ENCODE assay signal across 21 cellular contexts in genomic region chr2:215967590-215968373, GRCh38. TPM values are rescaled to one million over a fixed set of nuclear protein-coding genes. Genes with fewer than 3 reads are reported as not detected.
DNase-seq lines count a peak whose midpoint lies in the region; ATAC-seq, FAIRE-seq and TF ChIP-seq lines count a peak whose summit lies in the region.
"Had no signal": no experiment of that assay in that cellular context is flagged by ENCODE, and none has a peak within 500 bp of the region (broad histone marks: within the 10 kb centered on the region; RNA-seq: fewer than 3 reads in every experiment).

No MANE protein-coding gene starts in this region.

- H3K4ac ChIP-seq in trophoblast cell (ENCODE audit: low read depth, low read length), result no peak overlapping the region

- H3K4me2 ChIP-seq in keratinocyte (ENCODE audit: control insufficient read depth, extremely low read depth, insufficient read depth, low read depth, low read length) (peak overlapping the region; percentile 10), trophoblast cell (ENCODE audit: low read length) (no peak overlapping the region)

- no peak overlapping the region for H2AFZ ChIP-seq in keratinocyte (ENCODE audit: control insufficient read depth, low read length)
- H2AFZ ChIP-seq in trophoblast cell (ENCODE audit: insufficient read depth, low read length, poor library complexity), result no peak overlapping the region

- no peak overlapping the region for H2BK12ac ChIP-seq in trophoblast cell (ENCODE audit: low read length)

- dilution Hi-C loops in keratinocyte (cut with MboI; ENCODE audit: extremely low pct_ligation_motif_present, low sequenced_read_pairs), result no loop called here

- peaks cover under 1% of the 10 kb centered on the region for H4K20me1 ChIP-seq in keratinocyte (ENCODE audit: control insufficient read depth, extremely low read depth, insufficient read depth, low read length)

- DNase-seq in activated T-cell treated with anti-CD3 and anti-CD28 coated beads, Interleukin-2, amount 50 U/mL, for 24 hours, result no peak
- DNase-seq in activated T-cell treated with anti-CD3 and anti-CD28 coated beads, Interleukin-2, amount 50 U/mL, for 48 hours, result no peak
- peak; percentile 15 for DNase-seq in activated CD4-positive, alpha-beta memory T cell treated with anti-CD3 and anti-CD28 coated beads for 36 hours
- DNase-seq in keratinocyte (ENCODE audit: low read depth, low spot score) (no peak), trophoblast cell (no peak)
- DNase-seq: esophagus squamous epithelium, head of caudate nucleus, NCI-H2107, NCI-H748 treated with DMSO at 0.1 percent for 48 hours, spleen had no signal

- no peak overlapping the region for H3K18ac ChIP-seq in trophoblast cell (ENCODE audit: low read length)

- peaks cover under 1% of the 10 kb centered on the region for H3K79me1 ChIP-seq in trophoblast cell (ENCODE audit: low read length)

- POLR2A ChIA-PET in activated CD4-positive, alpha-beta memory T cell treated with anti-CD3 and anti-CD28 coated beads for 36 hours (lab: Charles Lee), result no interaction called here

- no peak overlapping the region for H2AK5ac ChIP-seq in trophoblast cell (ENCODE audit: low read length)

- no CpG with 5 or more reads among the region's 3 CpGs for WGBS in trophoblast cell (ENCODE audit: extremely low coverage, insufficient coverage, insufficient read length)

- H3K27me3 ChIP-seq in keratinocyte (ENCODE audit: control insufficient read depth, extremely low read depth, insufficient read depth, low read length) (no peaks in the 10 kb centered on the region), trophoblast cell (ENCODE audit: insufficient read depth, low read length) (no peaks in the 10 kb centered on the region)
- H3K27me3 ChIP-seq: esophagus squamous epithelium, spleen had no signal

- H4K8ac ChIP-seq in trophoblast cell (ENCODE audit: low read depth, low read length), result no peak overlapping the region

- H4K12ac ChIP-seq in trophoblast cell (ENCODE audit: low read depth, low read length), result no peak overlapping the region

- peaks cover 14% of the 10 kb centered on the region for H3K36me3 Mint-ChIP-seq in activated T-cell treated with anti-CD3 and anti-CD28 coated beads, Interleukin-2, amount 50 U/mL, for 24 hours (ENCODE audit: low read depth)
- H3K36me3 Mint-ChIP-seq in activated CD4-positive, alpha-beta memory T cell treated with anti-CD3 and anti-CD28 coated beads for 36 hours, result peaks cover 13% of the 10 kb centered on the region

- peak overlapping the region; percentile 66 for H3K27ac Mint-ChIP-seq in activated T-cell treated with anti-CD3 and anti-CD28 coated beads, Interleukin-2, amount 50 U/mL, for 24 hours
- H3K27ac Mint-ChIP-seq in activated CD4-positive, alpha-beta memory T cell treated with anti-CD3 and anti-CD28 coated beads for 36 hours, result no peak overlapping the region
- H3K27ac Mint-ChIP-seq: activated naive CD8-positive, alpha-beta T cell; memory B cell; natural killer cell treated with Interleukin-12 subunit alpha and Interleukin-12 subunit beta and Interleukin-15 and Interleukin-18, amount 100 ng/mL, for 72 hours had no signal

- no peak overlapping the region for H2BK5ac ChIP-seq in trophoblast cell (ENCODE audit: low read depth, low read length, poor library complexity)

- no peak overlapping the region for H4K91ac ChIP-seq in trophoblast cell (ENCODE audit: low read depth, low read length)

- H3K4me1 ChIP-seq in keratinocyte (ENCODE audit: control insufficient read depth, extremely low read depth, insufficient read depth, low read length), result peaks cover 23% of the 10 kb centered on the region
- peaks cover 1 to 4% of the 10 kb centered on the region in 2 experiments for H3K4me1 ChIP-seq in trophoblast cell (ENCODE audit: control insufficient read depth in 1 of 2, insufficient read depth in 2 of 2, low read length in 2 of 2)
- H3K4me1 ChIP-seq: prostate gland, spleen had no signal

- H3K4me1 Mint-ChIP-seq in activated T-cell treated with anti-CD3 and anti-CD28 coated beads, Interleukin-2, amount 50 U/mL, for 24 hours (ENCODE audit: low read depth), result peaks cover 42% of the 10 kb centered on the region
- peaks cover 20% of the 10 kb centered on the region for H3K4me1 Mint-ChIP-seq in activated CD4-positive, alpha-beta memory T cell treated with anti-CD3 and anti-CD28 coated beads for 36 hours (ENCODE audit: low read depth)

- no peak for TF ChIP-seq CTCF in keratinocyte (optimal IDR thresholded peaks at IDR 0.05 in 1 of 3, IDR thresholded peaks at IDR 0.05 in 1 of 3, conservative IDR thresholded peaks at IDR 0.05 in 1 of 3; ENCODE audit: extremely low read depth in 1 of 3, insufficient read depth in 2 of 3, low read length in 3 of 3)

- no peaks in the 10 kb centered on the region for H3K9me3 ChIP-seq in keratinocyte (ENCODE audit: control insufficient read depth, low read depth, low read length)
- no peaks in the 10 kb centered on the region for H3K9me3 ChIP-seq in trophoblast cell (ENCODE audit: insufficient read depth, low read depth, low read length)
- H3K9me3 ChIP-seq: esophagus squamous epithelium, prostate gland, spleen had no signal

- H3K4me3 ChIP-seq in keratinocyte (ENCODE audit: control insufficient read depth in 2 of 3, extremely low read depth in 1 of 3, insufficient read depth in 2 of 3, low read depth in 1 of 3, low read length in 3 of 3) (no peak overlapping the region), trophoblast cell (ENCODE audit: low read depth, low read length) (no peak overlapping the region)
- H3K4me3 ChIP-seq: esophagus squamous epithelium, prostate gland, spleen had no signal

- H3K79me2 ChIP-seq in keratinocyte (ENCODE audit: control insufficient read depth, insufficient read depth, low read length) (peaks cover 45% of the 10 kb centered on the region), trophoblast cell (ENCODE audit: control insufficient read depth, insufficient read depth, low read length, poor library complexity) (no peaks in the 10 kb centered on the region)

- intact Hi-C loops in activated CD4-positive, alpha-beta memory T cell treated with anti-CD3 and anti-CD28 coated beads for 36 hours (cut with micrococcal nuclease), result no loop called here

- ATAC-seq in HG02610 (IDR thresholded peaks at IDR 0.05; ENCODE audit: unreplicated experiment) (peak; percentile 52), GM21723 (IDR thresholded peaks at IDR 0.05; ENCODE audit: unreplicated experiment) (no peak), HG03469 (IDR thresholded peaks at IDR 0.05; ENCODE audit: unreplicated experiment) (no peak)

- no peak overlapping the region for H3K23ac ChIP-seq in trophoblast cell (ENCODE audit: low read length)

- no peaks in the 10 kb centered on the region for H3K9me3 Mint-ChIP-seq in activated T-cell treated with anti-CD3 and anti-CD28 coated beads, Interleukin-2, amount 50 U/mL, for 24 hours
- peaks cover 3% of the 10 kb centered on the region for H3K9me3 Mint-ChIP-seq in activated CD4-positive, alpha-beta memory T cell treated with anti-CD3 and anti-CD28 coated beads for 36 hours
- H3K9me3 Mint-ChIP-seq: memory B cell; natural killer cell treated with Interleukin-12 subunit alpha and Interleukin-12 subunit beta and Interleukin-15 and Interleukin-18, amount 100 ng/mL, for 72 hours had no signal

- H3K27me3 Mint-ChIP-seq in activated T-cell treated with anti-CD3 and anti-CD28 coated beads, Interleukin-2, amount 50 U/mL, for 24 hours, result no peaks in the 10 kb centered on the region
- H3K27me3 Mint-ChIP-seq in activated CD4-positive, alpha-beta memory T cell treated with anti-CD3 and anti-CD28 coated beads for 36 hours, result no peaks in the 10 kb centered on the region
- H3K27me3 Mint-ChIP-seq: activated naive CD8-positive, alpha-beta T cell; memory B cell; natural killer cell treated with Interleukin-12 subunit alpha and Interleukin-12 subunit beta and Interleukin-15 and Interleukin-18, amount 100 ng/mL, for 72 hours had no signal

- no peak for FAIRE-seq in keratinocyte (lab: Jason Lieb, UNC)
- FAIRE-seq: H54, HTR-8/SVneo, islet of Langerhans, RCC 7860 had no signal

- H2BK120ac ChIP-seq in trophoblast cell (ENCODE audit: insufficient read depth, low read length, poor library complexity), result no peak overlapping the region

- H3K36me3 ChIP-seq in keratinocyte (ENCODE audit: control insufficient read depth in 2 of 2, extremely low read depth in 1 of 2, insufficient read depth in 2 of 2, low read length in 2 of 2), result peaks cover 0 to under 1% of the 10 kb centered on the region in 2 experiments
- no peaks in the 10 kb centered on the region for H3K36me3 ChIP-seq in trophoblast cell (ENCODE audit: control insufficient read depth in 1 of 2, insufficient read depth in 2 of 2, low read length in 2 of 2)
- H3K36me3 ChIP-seq: prostate gland had no signal

- no peak overlapping the region for H3K4me3 Mint-ChIP-seq in activated T-cell treated with anti-CD3 and anti-CD28 coated beads, Interleukin-2, amount 50 U/mL, for 24 hours
- H3K4me3 Mint-ChIP-seq in activated CD4-positive, alpha-beta memory T cell treated with anti-CD3 and anti-CD28 coated beads for 36 hours, result no peak overlapping the region
- H3K4me3 Mint-ChIP-seq: activated naive CD8-positive, alpha-beta T cell; memory B cell; natural killer cell treated with Interleukin-12 subunit alpha and Interleukin-12 subunit beta and Interleukin-15 and Interleukin-18, amount 100 ng/mL, for 72 hours had no signal

- no peak overlapping the region for H3K14ac ChIP-seq in trophoblast cell (ENCODE audit: low read length)

- no peak overlapping the region for H3K9ac ChIP-seq in keratinocyte (ENCODE audit: control insufficient read depth, extremely low read depth, insufficient read depth, low read length)
- no peak overlapping the region for H3K9ac ChIP-seq in trophoblast cell (ENCODE audit: low read length)

- CTCF ChIA-PET in activated CD4-positive, alpha-beta memory T cell treated with anti-CD3 and anti-CD28 coated beads for 36 hours (lab: Charles Lee), result interaction anchor here (0.8 to 2.0 kb wide), 3 partner anchors 17 to 18 kb away, joined by 3 to 5 read pairs (median 3); no protein-coding TSS in a partner anchor

- H3K27ac ChIP-seq in keratinocyte (ENCODE audit: control insufficient read depth, insufficient read depth, low read length), result peak overlapping the region; percentile 36
- no peak overlapping the region for H3K27ac ChIP-seq in trophoblast cell (ENCODE audit: low read depth, low read length)
- H3K27ac ChIP-seq: prostate gland, spleen had no signal

- peaks cover 5% of the 10 kb centered on the region for H3K9me1 ChIP-seq in keratinocyte (ENCODE audit: control insufficient read depth, extremely low read depth, insufficient read depth, low read length)

RNA-seq across cellular contexts. Expression of gene MREG, which starts 45.6 kb away (rescaled TPM):
- 10 to 100 TPM; 10.2 to 10.4 TPM for total RNA-seq in activated CD4-positive, alpha-beta memory T cell treated with anti-CD3 and anti-CD28 coated beads for 36 hours
- polyA plus RNA-seq in keratinocyte, result 27.0 to 32.9 TPM (median 27.0 TPM) in 3 replicates
- 32.5 TPM for polyA plus RNA-seq in keratinocyte (2011; ENCODE audit: low read depth)
- 20.7 and 31.3 TPM in 2 replicates for polyA plus RNA-seq in keratinocyte (2011; cell fraction: cytosol; rRNA removed)
- polyA plus RNA-seq in keratinocyte (2011; cell fraction: nucleus; rRNA removed), result 15.0 and 18.9 TPM in 2 replicates
- polyA plus RNA-seq in keratinocyte (2012; ENCODE audit: low replicate concordance), result 22.3 and 26.3 TPM in 2 replicates
- polyA minus RNA-seq in keratinocyte, result 11.2 to 30.7 TPM (median 26.8 TPM) in 3 replicates
- 36.4 TPM for polyA minus RNA-seq in keratinocyte (2011; cell fraction: cytosol; rRNA and poly(A)+ RNA removed)
- 10.0 and 18.5 TPM in 2 replicates for polyA minus RNA-seq in keratinocyte (2011; cell fraction: nucleus; rRNA and poly(A)+ RNA removed)
- polyA plus RNA-seq in trophoblast cell (2013), result 33.7 and 34.3 TPM in 2 replicates
